ENCODE assay signal across 14 cellular contexts in genomic region chr18:64100136-64100922, GRCh38. TPM values are rescaled to one million over a fixed set of nuclear protein-coding genes. Genes with fewer than 3 reads are reported as not detected.
A peak's percentile ranks its signal among the peaks of the same experiment; 100 is the strongest.
DNase-seq lines count a peak whose midpoint lies in the region; ATAC-seq, FAIRE-seq and TF ChIP-seq lines count a peak whose summit lies in the region.
"Had no signal": no experiment of that assay in that cellular context is flagged by ENCODE, and none has a peak within 500 bp of the region (broad histone marks: within the 10 kb centered on the region; RNA-seq: fewer than 3 reads in every experiment).

No MANE protein-coding gene starts in this region.

- no peak for TF ChIP-seq EP300 in esophagus muscularis mucosa (IDR thresholded peaks at IDR 0.05)

- TF ChIP-seq POLR2A in erythroblast (IDR thresholded peaks at IDR 0.05; ENCODE audit: low read length): no peak
- no peak for TF ChIP-seq POLR2A in GM12892 (IDR thresholded peaks at IDR 0.05; ENCODE audit: low read depth, low read length)
- no peak for TF ChIP-seq POLR2A in esophagus muscularis mucosa (IDR thresholded peaks at IDR 0.05; ENCODE audit: low read depth)

- ATAC-seq in GM19467 (IDR thresholded peaks at IDR 0.05; ENCODE audit: unreplicated experiment): peak; percentile 56
- ATAC-seq in HG03108 (IDR thresholded peaks at IDR 0.05; ENCODE audit: unreplicated experiment): peak; percentile 51
- ATAC-seq: activated CD4-positive, CD25-positive, alpha-beta regulatory T cell treated with anti-CD3 and anti-CD28 coated beads, Interleukin-2, amount 50 U/mL, for 24 hours had no signal

- no peak for FAIRE-seq in GM12892 (lab: Jason Lieb, UNC)

- no peak overlapping the region for H3K4me3 ChIP-seq in GM06990 (replicated peaks; ENCODE audit: low read depth, low read length)
- no peak overlapping the region for H3K4me3 ChIP-seq in effector memory CD4-positive, alpha-beta T cell (ENCODE audit: insufficient read depth, low read depth, low read length, poor library complexity, severe bottlenecking)
- H3K4me3 ChIP-seq in esophagus muscularis mucosa: no peak overlapping the region

- H3K27me3 ChIP-seq in GM06990 (replicated peaks; ENCODE audit: control insufficient read depth, insufficient read depth, low read length) (no peaks in the 10 kb centered on the region), esophagus muscularis mucosa (no peaks in the 10 kb centered on the region)
- no peaks in the 10 kb centered on the region for H3K27me3 ChIP-seq in effector memory CD4-positive, alpha-beta T cell (replicated peaks; ENCODE audit: control insufficient read depth, insufficient read depth, low read length, poor library complexity, severe bottlenecking)

- no peaks in the 10 kb centered on the region for H3K36me3 ChIP-seq in GM06990 (ENCODE audit: control insufficient read depth, insufficient read depth, low read length)
- no peaks in the 10 kb centered on the region for H3K36me3 ChIP-seq in effector memory CD4-positive, alpha-beta T cell (ENCODE audit: control insufficient read depth, insufficient read depth, low read length)
- no peaks in the 10 kb centered on the region for H3K36me3 ChIP-seq in esophagus muscularis mucosa

- intact Hi-C loops in esophagus muscularis mucosa (cut with DNase I): no loop called here

- DNase-seq in GM06990 (ENCODE audit: extremely low read depth, insufficient read length) (peak; percentile 9), NCI-H510A treated with DMSO at 0.1 percent for 48 hours (lab: John Stamatoyannopoulos, UW) (peak; percentile 67), erythroblast (lab: John Stamatoyannopoulos, UW) (no peak), GM12892 (ENCODE audit: insufficient read length) (no peak), esophagus muscularis mucosa (ENCODE audit: extremely low spot score) (no peak)
- no peak for DNase-seq in effector memory CD4-positive, alpha-beta T cell
- DNase-seq: Kasumi-1 had no signal

- 63% methylated on average over 6 of the region's 6 CpGs for WGBS in esophagus muscularis mucosa

- H3K9me3 ChIP-seq in effector memory CD4-positive, alpha-beta T cell (ENCODE audit: control insufficient read depth, low read length): no peaks in the 10 kb centered on the region
- H3K9me3 ChIP-seq in esophagus muscularis mucosa: no peaks in the 10 kb centered on the region

- TF ChIP-seq CTCF in GM06990 (IDR thresholded peaks at IDR 0.05; ENCODE audit: insufficient read depth, low read length, poor library complexity, severe bottlenecking): no peak
- no peak for TF ChIP-seq CTCF in esophagus muscularis mucosa (IDR thresholded peaks at IDR 0.05)

- no peak overlapping the region for H3K27ac ChIP-seq in effector memory CD4-positive, alpha-beta T cell (ENCODE audit: insufficient read depth, low read length, poor library complexity, severe bottlenecking)
- H3K27ac ChIP-seq in esophagus muscularis mucosa (replicated peaks in 1 of 4): no peak overlapping the region
- H3K27ac ChIP-seq: C4-2B had no signal

- no peaks in the 10 kb centered on the region for H3K4me1 ChIP-seq in effector memory CD4-positive, alpha-beta T cell (ENCODE audit: control insufficient read depth, insufficient read depth, low read length, poor library complexity, severe bottlenecking)
- no peaks in the 10 kb centered on the region for H3K4me1 ChIP-seq in esophagus muscularis mucosa

RNA-seq across cellular contexts. Expression of gene LINC00305, which starts 48.6 kb away (rescaled TPM):
- not detected for polyA plus RNA-seq in GM12892 (2012; ENCODE audit: missing spikeins)
- not detected for total RNA-seq in esophagus muscularis mucosa
- total RNA-seq: mononuclear cell, subcutaneous adipose tissue had no signal
- polyA plus RNA-seq: adipose tissue had no signal

Comparison
In these comparisons a context has a peak if more than half of its experiments do, and no peak if none do; other contexts are left out.
1. DNase-seq: peak in GM06990 (single experiment) and NCI-H510A treated with DMSO at 0.1 percent for 48 hours (single experiment); none in erythroblast (0 of 2), effector memory CD4-positive, alpha-beta T cell (0 of 3), GM12892 (single experiment) and esophagus muscularis mucosa (single experiment).